In genomic region chr16:259814-260253, GRCh38 we compare ENCODE assay signal across 18 cellular contexts. TPM values are rescaled to one million over a fixed set of nuclear protein-coding genes. Genes with fewer than 3 reads are reported as not detected.
DNase-seq lines count a peak whose midpoint lies in the region; ATAC-seq and TF ChIP-seq lines count a peak whose summit lies in the region.
"Had no signal": no experiment of that assay in that cellular context is flagged by ENCODE, and none has a peak within 500 bp of the region (broad histone marks: within the 10 kb centered on the region; RNA-seq: fewer than 3 reads in every experiment).

No MANE protein-coding gene starts in this region.

- in situ Hi-C loops in GM13976 (cut with MboI; ENCODE audit: low sequenced_read_pairs, unreplicated experiment), result no loop called here

- no peak for TF ChIP-seq CTCF in WERI-Rb-1 (IDR thresholded peaks at IDR 0.05; ENCODE audit: low read depth, low read length)
- TF ChIP-seq CTCF in dorsolateral prefrontal cortex (IDR thresholded peaks at IDR 0.05 in 54 of 56, conservative IDR thresholded peaks at IDR 0.05 in 2 of 56; ENCODE audit: low read depth in 1 of 56, partially characterized antibody in 56 of 56), result no peak
- TF ChIP-seq CTCF in GM13976 (IDR thresholded peaks at IDR 0.05; ENCODE audit: borderline replicate concordance, control extremely low read depth, extremely low read depth, insufficient read depth, missing control alignments), result no peak

- H3K9me3 ChIP-seq in WERI-Rb-1 (ENCODE audit: severe bottlenecking), result no peaks in the 10 kb centered on the region
- H3K9me3 ChIP-seq: BE2C, HAP-1 had no signal

- H3K4me3 ChIP-seq in H7 (ENCODE audit: insufficient read depth, low read depth, low read length) (no peak overlapping the region), WERI-Rb-1 (ENCODE audit: low read depth, low read length) (no peak overlapping the region), dorsolateral prefrontal cortex (no peak overlapping the region)
- H3K4me3 ChIP-seq: HAP-1 had no signal

- DNase-seq in H7, result peak; percentile 50
- peak; percentile 14 for DNase-seq in WERI-Rb-1
- peak in 1 of 10 donors; percentile 82 for DNase-seq in dorsolateral prefrontal cortex
- DNase-seq in SIG-M5 treated with dmso at 0.1 percent for 504 hours (lab: John Stamatoyannopoulos, UW; ENCODE audit: unreplicated experiment), result no peak
- no peak for DNase-seq in GM13976 (ENCODE audit: low spot score)
- DNase-seq: BE2C, EL, NCI-H1105, NCI-H146, NCI-H2029 treated with DMSO at 0.1 percent for 48 hours, NCI-H446, NCI-H526, Right ventricle myocardium superior had no signal

- H3K27me3 ChIP-seq in H7 (ENCODE audit: control insufficient read depth, insufficient read depth, low read length) (no peaks in the 10 kb centered on the region), WERI-Rb-1 (ENCODE audit: insufficient read depth, low read depth, severe bottlenecking) (no peaks in the 10 kb centered on the region), dorsolateral prefrontal cortex (no peaks in the 10 kb centered on the region)
- H3K27me3 ChIP-seq: BE2C had no signal

- intact Hi-C loops in dorsolateral prefrontal cortex (cut with DNase I), result no loop called here

- H3K36me3 ChIP-seq in H7 (replicated peaks; ENCODE audit: control insufficient read depth, insufficient read depth, low read length), result peaks cover 8% of the 10 kb centered on the region
- peaks cover 23% of the 10 kb centered on the region for H3K36me3 ChIP-seq in WERI-Rb-1

- H3K27ac ChIP-seq in WERI-Rb-1, result no peak overlapping the region
- peak overlapping the region in 36 of 59 donors; percentile 6 to 88 (median 50) for H3K27ac ChIP-seq in dorsolateral prefrontal cortex
- H3K27ac ChIP-seq: KMS-11 had no signal

- ATAC-seq in GM18870 (IDR thresholded peaks at IDR 0.05; ENCODE audit: unreplicated experiment), result no peak

RNA-seq across cellular contexts. Expression of gene RGS11, which starts 15.9 kb away (rescaled TPM):
- 0.69 and 0.81 TPM in 2 replicates for total RNA-seq in H7 (2014; rRNA removed; shearing (Covaris generic))
- 100 to 1,000 TPM in 11 of 120 experiments, 10 to 100 TPM in 109; 36.1 to 127 (median 67.0) TPM for total RNA-seq in dorsolateral prefrontal cortex
- total RNA-seq: A673, HT1080 had no signal

RNA-seq across cellular contexts. Expression of gene ARHGDIG, which starts 20.6 kb away (rescaled TPM):
- total RNA-seq in H7 (2014; rRNA removed; shearing (Covaris generic)), result 4.0 and 5.3 TPM in 2 replicates
- total RNA-seq in dorsolateral prefrontal cortex, result 100 to 1,000 TPM in 114 of 120 experiments, 10 to 100 TPM in 6; 59.2 to 224 (median 146) TPM
- total RNA-seq: HT1080 had no signal

RNA-seq across cellular contexts. Expression of gene PDIA2, which starts 23.1 kb away (rescaled TPM):
- 0.15 and 2.1 TPM in 2 replicates for total RNA-seq in H7 (2014; rRNA removed; shearing (Covaris generic))
- total RNA-seq in dorsolateral prefrontal cortex, result 100 to 1,000 TPM in 4 of 120 experiments, 10 to 100 TPM in 116; 26.8 to 130 (median 56.6) TPM
- total RNA-seq: A673 had no signal

RNA-seq across cellular contexts. Expression of gene FAM234A, which starts 25.2 kb away (rescaled TPM):
- 106 and 120 TPM in 2 replicates for total RNA-seq in H7 (2014; rRNA removed; shearing (Covaris generic))
- 10 to 100 TPM; 26.6 to 97.4 (median 44.0) TPM for total RNA-seq in dorsolateral prefrontal cortex

RNA-seq across cellular contexts. Expression of gene LUC7L, which starts 30.6 kb away (rescaled TPM):
- 56.6 and 92.9 TPM in 2 replicates for total RNA-seq in H7 (2014; rRNA removed; shearing (Covaris generic))
- total RNA-seq in dorsolateral prefrontal cortex, result 100 to 1,000 TPM in 115 of 120 experiments, 10 to 100 TPM in 5; 88.8 to 191 (median 130) TPM

Comparison
In these comparisons a context has a peak if more than half of its experiments do, and no peak if none do; other contexts are left out.
1. DNase-seq: peak in H7 (single experiment) and WERI-Rb-1 (single experiment); none in SIG-M5 treated with dmso at 0.1 percent for 504 hours (single experiment) and GM13976 (single experiment).
2. RNA of gene RGS11, which starts 15.9 kb away (total RNA-seq): 36.1 to 127 TPM in dorsolateral prefrontal cortex; 0.69 to 0.81 TPM in H7; every median in the first group is over 10 times any median in the second.